11 cellular contexts compared by ENCODE assay signal in the genomic region with DNA sequence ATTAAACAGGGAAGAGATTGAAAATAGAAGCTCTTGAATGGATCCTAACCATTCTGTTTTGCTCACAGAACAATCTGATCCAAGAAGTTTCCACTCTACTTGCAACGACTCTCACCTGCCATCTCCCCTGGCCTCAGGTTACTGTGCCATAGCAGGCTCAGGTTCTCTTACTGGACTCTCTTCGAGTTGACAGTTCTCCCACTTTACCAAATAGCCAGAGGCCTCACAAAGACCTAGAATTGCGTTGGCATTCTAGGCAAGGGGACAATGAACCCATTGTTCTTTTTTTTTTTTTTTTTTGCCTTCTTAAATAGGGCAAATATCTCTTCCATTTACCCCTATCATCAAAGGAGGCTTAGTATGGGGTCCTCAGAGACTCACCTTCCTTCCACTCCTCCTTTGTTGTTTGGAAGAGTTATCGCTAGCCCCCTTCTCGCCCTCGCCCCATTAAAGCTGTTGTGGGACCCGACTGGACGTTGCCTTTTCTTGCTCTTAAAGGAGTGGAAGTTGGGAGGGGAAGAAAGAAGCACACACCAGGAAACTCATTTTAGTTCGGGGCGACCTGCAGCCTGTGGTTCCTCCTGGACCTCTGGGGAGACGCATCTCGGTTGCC. TPM values are rescaled to one million over a fixed set of nuclear protein-coding genes. Genes with fewer than 3 reads are reported as not detected.
DNase-seq lines count a peak whose midpoint lies in the region; ATAC-seq and TF ChIP-seq lines count a peak whose summit lies in the region.
"Had no signal": no experiment of that assay in that cellular context is flagged by ENCODE, and none has a peak within 500 bp of the region (broad histone marks: within the 10 kb centered on the region; RNA-seq: fewer than 3 reads in every experiment).

No MANE protein-coding gene starts in this region.

- peak overlapping the region; percentile 82 for H3K4me3 Mint-ChIP-seq in endodermal cell
- H3K4me3 Mint-ChIP-seq: activated naive CD4-positive, alpha-beta T cell treated with anti-CD3 and anti-CD28 coated beads, Interleukin-2, amount 50 U/mL, for 24 hours; CD4-positive, alpha-beta memory T cell had no signal

- TF ChIP-seq CTCF in endodermal cell (conservative IDR thresholded peaks at IDR 0.05), result no peak
- TF ChIP-seq CTCF in upper lobe of right lung (IDR thresholded peaks at IDR 0.05), result no peak

- H3K9me3 ChIP-seq in endodermal cell (ENCODE audit: control insufficient read depth, low read length) (no peaks in the 10 kb centered on the region), mucosa of rectum (ENCODE audit: control insufficient read depth in 2 of 2, low read length in 2 of 2) (no peaks in the 10 kb centered on the region), upper lobe of right lung (no peaks in the 10 kb centered on the region)

- H3K27me3 Mint-ChIP-seq in endodermal cell (ENCODE audit: insufficient read depth), result peaks cover 79% of the 10 kb centered on the region

- peak overlapping the region; percentile 84 for H3K4me3 ChIP-seq in endodermal cell (ENCODE audit: low read length)
- H3K4me3 ChIP-seq in mucosa of rectum (ENCODE audit: low read length in 2 of 2), result peak overlapping the region; percentile 40 to 59
- H3K4me3 ChIP-seq in upper lobe of right lung, result peak overlapping the region; percentile 45

- WGBS in endodermal cell (ENCODE audit: insufficient coverage in 1 of 2, insufficient read length in 1 of 2), 2 experiments, result 21 to 26% methylated on average over 6 to 12 of the region's 12 CpGs

- peaks cover 23% of the 10 kb centered on the region for H3K4me1 Mint-ChIP-seq in endodermal cell
- H3K4me1 Mint-ChIP-seq: activated naive CD4-positive, alpha-beta T cell treated with anti-CD3 and anti-CD28 coated beads, Interleukin-2, amount 50 U/mL, for 24 hours; CD4-positive, alpha-beta memory T cell had no signal

- H3K9me3 Mint-ChIP-seq in endodermal cell, result no peaks in the 10 kb centered on the region
- H3K9me3 Mint-ChIP-seq: activated naive CD4-positive, alpha-beta T cell treated with anti-CD3 and anti-CD28 coated beads, Interleukin-2, amount 50 U/mL, for 24 hours had no signal

- H3K4me1 ChIP-seq in endodermal cell (ENCODE audit: control insufficient read depth, insufficient read depth, low read length), result peaks cover 3% of the 10 kb centered on the region
- peaks cover 0 to 10% of the 10 kb centered on the region in 2 donors for H3K4me1 ChIP-seq in mucosa of rectum (ENCODE audit: control insufficient read depth in 2 of 2, insufficient read depth in 2 of 2, low read length in 2 of 2)
- H3K4me1 ChIP-seq in upper lobe of right lung, result no peaks in the 10 kb centered on the region

- H3K9ac ChIP-seq in endodermal cell (ENCODE audit: extremely low read depth, low read length, poor library complexity, severe bottlenecking) (no peak overlapping the region), mucosa of rectum (ENCODE audit: low read depth in 1 of 2, low read length in 2 of 2) (no peak overlapping the region)

- peak; percentile 22 for DNase-seq in Right ventricle myocardium inferior (ENCODE audit: missing footprints)
- no peak for DNase-seq in left ventricle myocardium superior
- DNase-seq in endodermal cell, result no peak
- no peak for DNase-seq in upper lobe of right lung
- no peak for DNase-seq in NOMO-1 treated with DMSO at 0.1 percent for 48 hours (lab: John Stamatoyannopoulos, UW; ENCODE audit: unreplicated experiment)
- DNase-seq: CD4-positive, alpha-beta memory T cell had no signal

- no peak for ATAC-seq in Right ventricle myocardium inferior
- no peak for ATAC-seq in left ventricle myocardium superior
- no peak for ATAC-seq in upper lobe of right lung
- no peak for ATAC-seq in HG02885 (IDR thresholded peaks at IDR 0.05; ENCODE audit: poor library complexity, unreplicated experiment)
- no peak for ATAC-seq in HG03025 (IDR thresholded peaks at IDR 0.05; ENCODE audit: low FRiP score, unreplicated experiment)

- H3K27ac ChIP-seq in endodermal cell (ENCODE audit: low read depth, low read length) (peak overlapping the region; percentile 75), mucosa of rectum (ENCODE audit: low read depth in 2 of 2, low read length in 2 of 2) (no peak overlapping the region), upper lobe of right lung (no peak overlapping the region)

- H3K27ac Mint-ChIP-seq in endodermal cell, result no peak overlapping the region
- H3K27ac Mint-ChIP-seq: activated naive CD4-positive, alpha-beta T cell treated with anti-CD3 and anti-CD28 coated beads, Interleukin-2, amount 50 U/mL, for 24 hours; CD4-positive, alpha-beta memory T cell had no signal

- H3K36me3 Mint-ChIP-seq in endodermal cell (ENCODE audit: low read depth), result no peaks in the 10 kb centered on the region
- H3K36me3 Mint-ChIP-seq: activated naive CD4-positive, alpha-beta T cell treated with anti-CD3 and anti-CD28 coated beads, Interleukin-2, amount 50 U/mL, for 24 hours; CD4-positive, alpha-beta memory T cell had no signal

- H3K27me3 ChIP-seq in endodermal cell (ENCODE audit: control insufficient read depth, insufficient read depth, low read length, poor library complexity, severe bottlenecking) (peaks cover 70% of the 10 kb centered on the region), mucosa of rectum (ENCODE audit: control insufficient read depth in 2 of 2, insufficient read depth in 2 of 2, low read length in 2 of 2) (peaks cover 15 to 18% of the 10 kb centered on the region in 2 donors), upper lobe of right lung (peaks cover 22% of the 10 kb centered on the region)

- intact Hi-C loops in Right ventricle myocardium inferior (cut with DNase I) (no loop called here), left ventricle myocardium superior (cut with micrococcal nuclease) (no loop called here), upper lobe of right lung (cut with DNase I) (no loop called here)

- H3K36me3 ChIP-seq in endodermal cell (ENCODE audit: control insufficient read depth, insufficient read depth, low read length) (no peaks in the 10 kb centered on the region), mucosa of rectum (ENCODE audit: control insufficient read depth in 2 of 2, insufficient read depth in 2 of 2, low read length in 2 of 2) (no peaks in the 10 kb centered on the region), upper lobe of right lung (no peaks in the 10 kb centered on the region)

RNA-seq across cellular contexts. Expression of a gene that starts 0.7 kb away (rescaled TPM):
- total RNA-seq in Right ventricle myocardium inferior (not detected), left ventricle myocardium superior (not detected), endodermal cell (1 to 10 TPM; 1.5 to 4.6 TPM), upper lobe of right lung (5.0 TPM)
- 2.8 TPM for polyA plus RNA-seq in endodermal cell (2013, experiment 1 of 2)
- 2.4 TPM for polyA plus RNA-seq in endodermal cell (2013, experiment 2 of 2)
- total RNA-seq: CD4-positive, alpha-beta memory T cell; lung microvascular endothelial cell had no signal
- polyA plus RNA-seq: CD4-positive, alpha-beta memory T cell had no signal
